ENCODE assay signal across 1 cellular context in genomic region chr5:150556859-150557506, GRCh38.
TF ChIP-seq lines count a peak whose summit lies in the region.

No MANE protein-coding gene starts in this region.

TF ChIP-seq in GM12891, 5 proteins besides CTCF, POLR2A, EP300 and RAD21:
- TF ChIP-seq SPI1 (IDR thresholded peaks at IDR 0.05; ENCODE audit: low read depth, low read length) (0 out of 2 replicates have a peak, but pooled peaks have one; percentile 8), TAF1 (IDR thresholded peaks at IDR 0.05; ENCODE audit: low read depth, low read length) (no peak), PAX5 (IDR thresholded peaks at IDR 0.05; ENCODE audit: insufficient read depth, low read length, severe bottlenecking) (peak; percentile 8)
